In the genomic region with DNA sequence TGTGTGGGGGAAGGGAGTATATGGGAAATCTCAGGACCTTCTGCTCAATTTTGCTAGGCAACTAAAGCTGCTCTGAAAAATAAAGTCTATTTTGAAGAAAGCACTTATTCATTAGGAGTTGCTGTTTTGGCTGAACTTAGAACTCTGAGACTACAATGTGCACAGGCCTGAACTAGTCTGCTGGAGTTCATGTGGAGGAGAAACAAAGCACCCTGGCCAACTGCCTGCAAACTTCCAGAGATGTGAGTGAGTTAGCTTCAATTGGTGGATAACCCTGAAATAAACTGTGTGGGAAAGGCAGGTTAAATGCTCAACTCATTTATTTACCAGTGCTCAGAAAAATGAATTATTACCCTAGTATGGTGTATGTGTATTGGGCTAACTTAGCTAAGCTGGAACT, we compare ENCODE assay signal across 20 cellular contexts. TPM values are rescaled to one million over a fixed set of nuclear protein-coding genes. Genes with fewer than 3 reads are reported as not detected.
DNase-seq lines count a peak whose midpoint lies in the region; ATAC-seq, FAIRE-seq and TF ChIP-seq lines count a peak whose summit lies in the region.
"Had no signal": no experiment of that assay in that cellular context is flagged by ENCODE, and none has a peak within 500 bp of the region (broad histone marks: within the 10 kb centered on the region; RNA-seq: fewer than 3 reads in every experiment).

No MANE protein-coding gene starts in this region.

- no peak for TF ChIP-seq CTCF in bronchial epithelial cell (IDR thresholded peaks at IDR 0.05; ENCODE audit: insufficient read depth, low read length, severe bottlenecking)
- no peak for TF ChIP-seq CTCF in foreskin keratinocyte (conservative IDR thresholded peaks at IDR 0.05)
- TF ChIP-seq CTCF in brain microvascular endothelial cell (IDR thresholded peaks at IDR 0.05; ENCODE audit: low read depth, low read length, missing control alignments) = no peak

- H3K4me3 ChIP-seq in bronchial epithelial cell (ENCODE audit: low read depth, low read length) = no peak overlapping the region
- no peak overlapping the region for H3K4me3 ChIP-seq in brain microvascular endothelial cell (ENCODE audit: low read depth, low read length)

- H3K27ac ChIP-seq in foreskin keratinocyte (no peak overlapping the region), brain microvascular endothelial cell (no peak overlapping the region)

- DNase-seq in Ammon's horn (ENCODE audit: low spot score) = peak; percentile 42
- peak; percentile 17 for DNase-seq in bronchial epithelial cell (ENCODE audit: low read depth)
- peak; percentile 15 to 39 for DNase-seq in foreskin keratinocyte
- DNase-seq in midbrain (lab: John Stamatoyannopoulos, UW) = peak; percentile 14
- no peak for DNase-seq in NCI-H1105 treated with DMSO at 0.1 percent for 48 hours (lab: John Stamatoyannopoulos, UW)
- no peak for DNase-seq in brain microvascular endothelial cell
- DNase-seq in NCI-H146 (lab: John Stamatoyannopoulos, UW) = no peak
- DNase-seq: 8988T; BE2C; C1 segment of cervical spinal cord; CD4-positive, CD25-positive, alpha-beta regulatory T cell; CD8-positive, alpha-beta memory T cell; COR-L47; GDM1; H9 had no signal

- ATAC-seq in foreskin keratinocyte = no peak
- no peak for ATAC-seq in HG03045 (IDR thresholded peaks at IDR 0.05; ENCODE audit: unreplicated experiment)

- H3K27me3 ChIP-seq in bronchial epithelial cell (ENCODE audit: control insufficient read depth, insufficient read depth, low read length) (no peaks in the 10 kb centered on the region), foreskin keratinocyte (peaks cover 33% of the 10 kb centered on the region), brain microvascular endothelial cell (replicated peaks) (peaks cover 12% of the 10 kb centered on the region)
- H3K27me3 ChIP-seq: BE2C had no signal

- no peaks in the 10 kb centered on the region for H3K4me1 ChIP-seq in foreskin keratinocyte
- H3K4me1 ChIP-seq: BE2C had no signal

- FAIRE-seq in bronchial epithelial cell (lab: Jason Lieb, UNC) = no peak
- FAIRE-seq: D721Med, H1 had no signal

- H3K36me3 ChIP-seq in bronchial epithelial cell (ENCODE audit: control insufficient read depth, insufficient read depth, low read length) (no peaks in the 10 kb centered on the region), brain microvascular endothelial cell (replicated peaks) (no peaks in the 10 kb centered on the region)
- H3K36me3 ChIP-seq: BE2C had no signal

- in situ Hi-C loops in brain microvascular endothelial cell (cut with HindIII; ENCODE audit: low pct_ligation_motif_present, low sequenced_read_pairs) = no loop called here

RNA-seq across cellular contexts. Expression of a gene that starts 17.3 kb away (rescaled TPM):
- total RNA-seq in bronchial epithelial cell = 2.6 and 4.6 TPM in 2 replicates
- 2.5 and 5.4 TPM in 2 replicates for total RNA-seq in foreskin keratinocyte
- 6.8 and 15.7 TPM in 2 replicates for polyA plus RNA-seq in foreskin keratinocyte

RNA-seq across cellular contexts. Expression of a gene that starts 39.5 kb away (rescaled TPM):
- total RNA-seq in bronchial epithelial cell = not detected in 2 replicates
- total RNA-seq in foreskin keratinocyte = not detected in 2 replicates
- polyA plus RNA-seq in foreskin keratinocyte = not detected in 2 replicates
- total RNA-seq: A673; CD4-positive, CD25-positive, alpha-beta regulatory T cell; CD8-positive, alpha-beta memory T cell; H1; H9 had no signal
- polyA plus RNA-seq: AG04450; CD4-positive, CD25-positive, alpha-beta regulatory T cell had no signal

Comparison
In these comparisons a context has a peak if more than half of its experiments do, and no peak if none do; other contexts are left out.
1. DNase-seq: peak in Ammon's horn (single experiment), bronchial epithelial cell (single experiment), foreskin keratinocyte (2 of 2) and midbrain (single experiment); none in NCI-H1105 treated with DMSO at 0.1 percent for 48 hours (single experiment), brain microvascular endothelial cell (single experiment) and NCI-H146 (single experiment).